In genomic region chr19:16045171-16045570, GRCh38 we compare ENCODE assay signal across 20 cellular contexts. TPM values are rescaled to one million over a fixed set of nuclear protein-coding genes. Genes with fewer than 3 reads are reported as not detected.
A peak's percentile ranks its signal among the peaks of the same experiment; 100 is the strongest.
DNase-seq lines count a peak whose midpoint lies in the region; ATAC-seq, FAIRE-seq and TF ChIP-seq lines count a peak whose summit lies in the region.
"Had no signal": no experiment of that assay in that cellular context is flagged by ENCODE, and none has a peak within 500 bp of the region (broad histone marks: within the 10 kb centered on the region; RNA-seq: fewer than 3 reads in every experiment).

No MANE protein-coding gene starts in this region.

- H3K79me2 ChIP-seq in HepG2 (ENCODE audit: insufficient read depth, low read length), result no peaks in the 10 kb centered on the region

- TF ChIP-seq POLR2A in HepG2 (IDR thresholded peaks at IDR 0.05; ENCODE audit: insufficient read depth in 1 of 2, low read depth in 2 of 2, low read length in 2 of 2), result no peak
- no peak for TF ChIP-seq POLR2A in prostate gland (IDR thresholded peaks at IDR 0.05)

- H3K4me1 ChIP-seq in liver (ENCODE audit: control insufficient read depth in 4 of 4, insufficient read depth in 4 of 4, low read length in 3 of 4) (peaks cover 0 to 11% (median 9%) of the 10 kb centered on the region in 4 donors), HepG2 (ENCODE audit: insufficient read depth, low read length) (peaks cover 17% of the 10 kb centered on the region), prostate gland (replicated peaks) (no peaks in the 10 kb centered on the region)
- H3K4me1 ChIP-seq: Caco-2 had no signal

- H2AFZ ChIP-seq in HepG2 (ENCODE audit: low read length), result no peak overlapping the region

- TF ChIP-seq CTCF in liver (IDR thresholded peaks at IDR 0.05; ENCODE audit: low read depth, low read length, missing input control), result no peak
- no peak for TF ChIP-seq CTCF in HepG2 (CRISPR knock-in tag; IDR thresholded peaks at IDR 0.05)
- no peak for TF ChIP-seq CTCF in prostate gland (IDR thresholded peaks at IDR 0.05)

- no TSS peak for BruUV-seq in HepG2 (replicated peaks; lab: Mats Ljungman, UMichigan)

- FAIRE-seq in HepG2 (lab: Jason Lieb, UNC), result no peak
- FAIRE-seq: A549, D721Med, G401.6, GM12891, GM19239 had no signal

- H3K9me3 ChIP-seq in liver (ENCODE audit: control insufficient read depth in 4 of 4, low read length in 3 of 4), result no peaks in the 10 kb centered on the region
- H3K9me3 ChIP-seq in HepG2 (ENCODE audit: low read length), result no peaks in the 10 kb centered on the region
- H3K9me3 ChIP-seq in prostate gland, result no peaks in the 10 kb centered on the region
- H3K9me3 ChIP-seq: A549; BLaER1 treated with 17β-estradiol and CSF1 and Interleukin-3, amounts not matched to agents 10 nM and 100 nM; Caco-2 had no signal

- intact Hi-C loops in HepG2 (cut with micrococcal nuclease; ENCODE audit: unreplicated experiment) (no loop called here), prostate gland (cut with DNase I) (no loop called here)

- in situ Hi-C loops in HepG2 (cut with HindIII; ENCODE audit: extremely low pct_ligation_motif_present, low pct_unique_long_range_greater_than_20kb), result loop anchor here (25.0 kb wide), 1 partner anchor 342 kb away; no protein-coding TSS in a partner anchor

- H3K4me3 ChIP-seq in liver (ENCODE audit: low read depth in 1 of 3, low read length in 3 of 3) (no peak overlapping the region), HepG2 (replicated peaks in 1 of 3; ENCODE audit: insufficient read depth in 1 of 3, low read depth in 2 of 3, low read length in 3 of 3) (no peak overlapping the region), prostate gland (no peak overlapping the region)
- H3K4me3 ChIP-seq: A549; BLaER1 treated with 17β-estradiol and CSF1 and Interleukin-3, amounts not matched to agents 10 nM and 100 nM had no signal

- H3K27ac ChIP-seq in liver (ENCODE audit: low read depth in 1 of 2, low read length in 2 of 2) (no peak overlapping the region), HepG2 (ENCODE audit: extremely low read length, insufficient read depth, low read length) (no peak overlapping the region), prostate gland (no peak overlapping the region)
- H3K27ac ChIP-seq: 22Rv1; A549; BLaER1 treated with 17β-estradiol and CSF1 and Interleukin-3, amounts not matched to agents 10 nM and 100 nM; C4-2B had no signal

- H4K20me1 ChIP-seq in HepG2 (ENCODE audit: insufficient read depth, low read length), result no peaks in the 10 kb centered on the region
- H4K20me1 ChIP-seq: BLaER1 treated with 17β-estradiol and CSF1 and Interleukin-3, amounts not matched to agents 10 nM and 100 nM had no signal

- H3K4me2 ChIP-seq in HepG2 (ENCODE audit: low read depth, low read length), result no peak overlapping the region
- H3K4me2 ChIP-seq: A549; BLaER1 treated with 17β-estradiol and CSF1 and Interleukin-3, amounts not matched to agents 10 nM and 100 nM had no signal

- TF ChIP-seq RAD21 in liver (IDR thresholded peaks at IDR 0.05) (no peak), HepG2 (CRISPR knock-in tag; IDR thresholded peaks at IDR 0.05) (no peak)

- ATAC-seq in HepG2, result no peak
- ATAC-seq: A549; CD8-positive, alpha-beta T cell had no signal

- H3K27me3 ChIP-seq in liver (ENCODE audit: control insufficient read depth in 4 of 4, insufficient read depth in 4 of 4, low read length in 3 of 4) (no peaks in the 10 kb centered on the region), HepG2 (ENCODE audit: control insufficient read depth in 1 of 2, insufficient read depth in 2 of 2, low read length in 2 of 2) (no peaks in the 10 kb centered on the region), prostate gland (replicated peaks; ENCODE audit: insufficient read depth) (no peaks in the 10 kb centered on the region)
- H3K27me3 ChIP-seq: BLaER1 treated with 17β-estradiol and CSF1 and Interleukin-3, amounts not matched to agents 10 nM and 100 nM had no signal

- H3K9ac ChIP-seq in liver (ENCODE audit: low read depth in 1 of 2, low read length in 2 of 2), result no peak overlapping the region
- no peak overlapping the region for H3K9ac ChIP-seq in HepG2 (ENCODE audit: insufficient read depth, low read depth, low read length)
- H3K9ac ChIP-seq: BLaER1 treated with 17β-estradiol and CSF1 and Interleukin-3, amounts not matched to agents 10 nM and 100 nM had no signal

- 60% methylated on average over 4 of the region's 4 CpGs for WGBS in liver
- WGBS in HepG2 (ENCODE audit: low lambda C conversion rate), result 28% methylated on average over 4 of the region's 4 CpGs
- WGBS in prostate gland, result 82% methylated on average over 4 of the region's 4 CpGs

- POLR2A ChIA-PET in HepG2 (lab: Yijun Ruan, JAX), result interaction anchor here (0.6 kb wide), 1 partner anchor 202 kb away, joined by 3 read pairs; no protein-coding TSS in a partner anchor

- TF ChIP-seq EP300 in HepG2 (IDR thresholded peaks at IDR 0.05; ENCODE audit: low read depth in 2 of 2, low read length in 2 of 2) (no peak), HepG2 (CRISPR knock-in tag; IDR thresholded peaks at IDR 0.05; ENCODE audit: borderline replicate concordance) (no peak)

- no peak for DNase-seq in HepG2 (ENCODE audit: low spot score)
- peak; percentile 35 for DNase-seq in mesenteric fat pad (ENCODE audit: low spot score)
- DNase-seq in prostate gland (ENCODE audit: low spot score), result no peak
- DNase-seq in activated naive CD4-positive, alpha-beta T cell treated with anti-CD3 and anti-CD28 coated beads, Interleukin-2, amount 50 U/mL, for 16 hours, result no peak
- DNase-seq: AML-193; Caco-2; Calu3; CD4-positive, alpha-beta T cell; CD8-positive, alpha-beta T cell; DMS79 treated with DMSO at 0.1 percent for 48 hours; GF-D8 had no signal

- CTCF ChIA-PET in HepG2 (lab: Yijun Ruan, JAX; ENCODE audit: low intra/inter-chr PET ratio, low total read pairs), result no interaction called here

- H3K36me3 ChIP-seq in liver (ENCODE audit: control insufficient read depth in 4 of 4, insufficient read depth in 3 of 4, low read depth in 1 of 4, low read length in 3 of 4), result no peaks in the 10 kb centered on the region
- no peaks in the 10 kb centered on the region for H3K36me3 ChIP-seq in HepG2 (replicated peaks in 1 of 2; ENCODE audit: control insufficient read depth in 1 of 2, insufficient read depth in 2 of 2, low read length in 2 of 2)
- no peaks in the 10 kb centered on the region for H3K36me3 ChIP-seq in prostate gland
- H3K36me3 ChIP-seq: BLaER1 treated with 17β-estradiol and CSF1 and Interleukin-3, amounts not matched to agents 10 nM and 100 nM had no signal

TF ChIP-seq in HepG2, 621 proteins besides CTCF, POLR2A, EP300 and RAD21:
- TF ChIP-seq HOXD1 (CRISPR knock-in tag; IDR thresholded peaks at IDR 0.05) (no peak), ZNF570 (CRISPR knock-in tag; IDR thresholded peaks at IDR 0.05; ENCODE audit: borderline replicate concordance) (no peak)
- TF ChIP-seq, protein P1, sequence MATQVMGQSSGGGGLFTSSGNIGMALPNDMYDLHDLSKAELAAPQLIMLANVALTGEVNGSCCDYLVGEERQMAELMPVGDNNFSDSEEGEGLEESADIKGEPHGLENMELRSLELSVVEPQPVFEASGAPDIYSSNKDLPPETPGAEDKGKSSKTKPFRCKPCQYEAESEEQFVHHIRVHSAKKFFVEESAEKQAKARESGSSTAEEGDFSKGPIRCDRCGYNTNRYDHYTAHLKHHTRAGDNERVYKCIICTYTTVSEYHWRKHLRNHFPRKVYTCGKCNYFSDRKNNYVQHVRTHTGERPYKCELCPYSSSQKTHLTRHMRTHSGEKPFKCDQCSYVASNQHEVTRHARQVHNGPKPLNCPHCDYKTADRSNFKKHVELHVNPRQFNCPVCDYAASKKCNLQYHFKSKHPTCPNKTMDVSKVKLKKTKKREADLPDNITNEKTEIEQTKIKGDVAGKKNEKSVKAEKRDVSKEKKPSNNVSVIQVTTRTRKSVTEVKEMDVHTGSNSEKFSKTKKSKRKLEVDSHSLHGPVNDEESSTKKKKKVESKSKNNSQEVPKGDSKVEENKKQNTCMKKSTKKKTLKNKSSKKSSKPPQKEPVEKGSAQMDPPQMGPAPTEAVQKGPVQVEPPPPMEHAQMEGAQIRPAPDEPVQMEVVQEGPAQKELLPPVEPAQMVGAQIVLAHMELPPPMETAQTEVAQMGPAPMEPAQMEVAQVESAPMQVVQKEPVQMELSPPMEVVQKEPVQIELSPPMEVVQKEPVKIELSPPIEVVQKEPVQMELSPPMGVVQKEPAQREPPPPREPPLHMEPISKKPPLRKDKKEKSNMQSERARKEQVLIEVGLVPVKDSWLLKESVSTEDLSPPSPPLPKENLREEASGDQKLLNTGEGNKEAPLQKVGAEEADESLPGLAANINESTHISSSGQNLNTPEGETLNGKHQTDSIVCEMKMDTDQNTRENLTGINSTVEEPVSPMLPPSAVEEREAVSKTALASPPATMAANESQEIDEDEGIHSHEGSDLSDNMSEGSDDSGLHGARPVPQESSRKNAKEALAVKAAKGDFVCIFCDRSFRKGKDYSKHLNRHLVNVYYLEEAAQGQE (IDR thresholded peaks at IDR 0.05; ENCODE audit: borderline replicate concordance in 1 of 2, low read depth in 1 of 2, low read length in 2 of 2), result peak in 1 of 2 experiments; percentile 79; a peak in 3 of 4 replicates

RNA-seq across cellular contexts. Expression of gene TPM4, which starts 31.1 kb away (rescaled TPM):
- total RNA-seq in liver (10 to 100 TPM; 40.8 to 59.9 TPM), HepG2 (2016; rRNA removed; fragmentation: Illumina TruSeq; extraction: Trizol) (180 and 226 TPM in 2 replicates), mesenteric fat pad (385 TPM), prostate gland (100 to 1,000 TPM; 379 TPM)
- polyA plus RNA-seq in liver (10 to 100 TPM; 19.8 to 46.0 TPM), HepG2 (2011; rRNA removed) (142 and 188 TPM in 2 replicates)
- total RNA-seq in HepG2 (2016; cell fraction: cytosol; rRNA removed; fragmentation: Illumina TruSeq; extraction: Trizol; ENCODE audit: low read depth), result 81.5 and 84.8 TPM in 2 replicates
- total RNA-seq in HepG2 (2016; cell fraction: insoluble cytoplasmic fraction; rRNA removed; fragmentation: Illumina TruSeq; extraction: Trizol), result 186 and 214 TPM in 2 replicates
- total RNA-seq in HepG2 (2016; cell fraction: membrane; rRNA removed; fragmentation: Illumina TruSeq; extraction: Trizol), result 194 and 200 TPM in 2 replicates
- 74.9 and 75.0 TPM in 2 replicates for total RNA-seq in HepG2 (2016; cell fraction: nucleus; rRNA removed; fragmentation: Illumina TruSeq; extraction: Trizol)
- polyA plus RNA-seq in HepG2 (2011; cell fraction: cytosol; rRNA removed), result 121 and 146 TPM in 2 replicates
- polyA plus RNA-seq in HepG2 (2011; cell fraction: nucleus; rRNA removed), result 57.4 and 58.9 TPM in 2 replicates
- polyA plus RNA-seq in HepG2 (2012), result 139 and 145 TPM in 2 replicates
- polyA plus RNA-seq in HepG2 (2016; cell fraction: cytosol; fragmentation: Illumina TruSeq; extraction: Trizol; ENCODE audit: low read depth), result 109 and 119 TPM in 2 replicates
- polyA plus RNA-seq in HepG2 (2016; cell fraction: insoluble cytoplasmic fraction; fragmentation: Illumina TruSeq; extraction: Trizol; ENCODE audit: low read depth), result 311 and 323 TPM in 2 replicates
- polyA plus RNA-seq in HepG2 (2016; cell fraction: membrane; fragmentation: Illumina TruSeq; extraction: Trizol; ENCODE audit: low read depth), result 206 and 209 TPM in 2 replicates
- 143 and 149 TPM in 2 replicates for polyA plus RNA-seq in HepG2 (2016; cell fraction: nucleus; fragmentation: Illumina TruSeq; extraction: Trizol; ENCODE audit: insufficient read depth, low read depth)
- 72.8 and 124 TPM in 2 replicates for polyA minus RNA-seq in HepG2 (2011; rRNA and poly(A)+ RNA removed; ENCODE audit: low replicate concordance)
- polyA minus RNA-seq in HepG2 (2011; cell fraction: cytosol; rRNA and poly(A)+ RNA removed), result 91.4 and 93.5 TPM in 2 replicates
- 76.0 and 77.5 TPM in 2 replicates for polyA minus RNA-seq in HepG2 (2011; cell fraction: nucleus; rRNA and poly(A)+ RNA removed)
